12 cellular contexts compared by ENCODE assay signal in genomic region chr3:147410126-147410517, GRCh38. TPM values are rescaled to one million over a fixed set of nuclear protein-coding genes. Genes with fewer than 3 reads are reported as not detected.
DNase-seq lines count a peak whose midpoint lies in the region; ATAC-seq, FAIRE-seq and TF ChIP-seq lines count a peak whose summit lies in the region.
"Had no signal": no experiment of that assay in that cellular context is flagged by ENCODE, and none has a peak within 500 bp of the region (broad histone marks: within the 10 kb centered on the region; RNA-seq: fewer than 3 reads in every experiment).

No MANE protein-coding gene starts in this region.

- H3K9me3 ChIP-seq in ascending aorta: peaks cover 0 to 4% of the 10 kb centered on the region in 2 donors
- no peaks in the 10 kb centered on the region for H3K9me3 ChIP-seq in kidney (ENCODE audit: control insufficient read depth in 1 of 2, low read length in 2 of 2)
- peaks cover 0 to 47% (median 0%) of the 10 kb centered on the region in 8 donors for H3K9me3 ChIP-seq in spleen

- intact Hi-C loops in ascending aorta (cut with DNase I): no loop called here
- intact Hi-C loops in kidney (cut with DNase I): no loop called here
- intact Hi-C loops in spleen (cut with DNase I; ENCODE audit: low total_unique reads): no loop called here

- H3K36me3 ChIP-seq in ascending aorta (no peaks in the 10 kb centered on the region), kidney (ENCODE audit: control insufficient read depth in 1 of 2, insufficient read depth in 2 of 2, low read length in 2 of 2) (no peaks in the 10 kb centered on the region), spleen (no peaks in the 10 kb centered on the region)
- H3K36me3 ChIP-seq: right atrium auricular region had no signal

- TF ChIP-seq CTCF in GM12875 (IDR thresholded peaks at IDR 0.05; ENCODE audit: borderline replicate concordance, insufficient read depth, low read depth, low read length) (no peak), ascending aorta (IDR thresholded peaks at IDR 0.05) (no peak), kidney (IDR thresholded peaks at IDR 0.05; ENCODE audit: borderline replicate concordance, extremely low read depth, insufficient read depth) (no peak), spleen (IDR thresholded peaks at IDR 0.05 in 8 of 11, conservative IDR thresholded peaks at IDR 0.05 in 3 of 11) (no peak)

- peak overlapping the region; percentile 43 for H3K4me3 ChIP-seq in GM12875 (ENCODE audit: low read depth, low read length)
- peak overlapping the region; percentile 35 to 52 for H3K4me3 ChIP-seq in ascending aorta
- H3K4me3 ChIP-seq in kidney (ENCODE audit: low read length in 2 of 2): no peak overlapping the region
- peak overlapping the region in 6 of 8 donors; percentile 19 to 59 (median 29) for H3K4me3 ChIP-seq in spleen

- ATAC-seq in HG03095 (IDR thresholded peaks at IDR 0.05; ENCODE audit: unreplicated experiment): no peak

- H3K4me1 ChIP-seq in ascending aorta (peaks cover 9% of the 10 kb centered on the region in 2 donors), kidney (ENCODE audit: control insufficient read depth in 1 of 2, insufficient read depth in 1 of 2, low read depth in 1 of 2, low read length in 2 of 2) (peaks cover 0 to 8% of the 10 kb centered on the region in 2 donors), spleen (peaks cover 25 to 55% (median 46%) of the 10 kb centered on the region in 6 donors)

- no peak for TF ChIP-seq POLR2A in spleen (IDR thresholded peaks at IDR 0.05)

- H3K27me3 ChIP-seq in ascending aorta: peaks cover 67% of the 10 kb centered on the region
- H3K27me3 ChIP-seq in spleen (replicated peaks in 1 of 7): peaks cover 28 to 100% (median 100%) of the 10 kb centered on the region in 7 donors

- WGBS in spleen, 5 donors: 5 to 14% (median 12%) methylated on average over 46 to 49 of the region's 49 CpGs

- no peak overlapping the region for H3K9ac ChIP-seq in kidney (ENCODE audit: low read length in 2 of 2)

- FAIRE-seq in kidney (lab: Jason Lieb, UNC): no peak

- DNase-seq in ascending aorta (ENCODE audit: low spot score in 2 of 2): no peak
- DNase-seq in kidney: peak; percentile 63
- no peak for DNase-seq in spleen
- DNase-seq in stimulated activated CD4-positive, alpha-beta T cell treated with anti-CD3 and anti-CD28 coated beads, Interleukin-2, amount 100 ng/mL, for 48 hours: no peak
- DNase-seq in GM19240 (ENCODE audit: insufficient read length, low spot score): no peak
- no peak for DNase-seq in NOMO-1 (lab: John Stamatoyannopoulos, UW; ENCODE audit: unreplicated experiment in 2 of 2)
- DNase-seq: activated naive CD8-positive, alpha-beta T cell treated with anti-CD3 and anti-CD28 coated beads for 36 hours; NCI-H774 had no signal

- H3K27ac ChIP-seq in ascending aorta: no peak overlapping the region
- no peak overlapping the region for H3K27ac ChIP-seq in kidney (ENCODE audit: low read depth in 2 of 2, low read length in 2 of 2)
- no peak overlapping the region for H3K27ac ChIP-seq in spleen
- H3K27ac ChIP-seq: right atrium auricular region had no signal

RNA-seq across cellular contexts. Expression of gene ZIC1, which starts 1.0 kb away (rescaled TPM):
- total RNA-seq in ascending aorta: 1.5 TPM
- not detected for total RNA-seq in kidney
- not detected for polyA plus RNA-seq in kidney (ENCODE audit: insufficient read depth, low read depth, low replicate concordance)
- not detected for total RNA-seq in spleen
- polyA plus RNA-seq in spleen: not detected
- total RNA-seq: activated naive CD8-positive, alpha-beta T cell treated with anti-CD3 and anti-CD28 coated beads for 36 hours; kidney epithelial cell had no signal

RNA-seq across cellular contexts. Expression of gene ZIC4, which starts 3.8 kb away (rescaled TPM):
- total RNA-seq in ascending aorta: not detected
- total RNA-seq in kidney: not detected
- not detected for polyA plus RNA-seq in kidney (ENCODE audit: insufficient read depth, low read depth, low replicate concordance)
- total RNA-seq in spleen: not detected
- polyA plus RNA-seq in spleen: not detected
- total RNA-seq: activated naive CD8-positive, alpha-beta T cell treated with anti-CD3 and anti-CD28 coated beads for 36 hours; kidney epithelial cell; right atrium auricular region had no signal

Comparison
In these comparisons a context has a peak if more than half of its experiments do, and no peak if none do; other contexts are left out.
1. H3K4me3 ChIP-seq: peak in GM12875 (single experiment), ascending aorta (2 of 2) and spleen (6 of 8); none in kidney (0 of 2).